Comparison of ENCODE assay signal across 18 cellular contexts in the genomic region with DNA sequence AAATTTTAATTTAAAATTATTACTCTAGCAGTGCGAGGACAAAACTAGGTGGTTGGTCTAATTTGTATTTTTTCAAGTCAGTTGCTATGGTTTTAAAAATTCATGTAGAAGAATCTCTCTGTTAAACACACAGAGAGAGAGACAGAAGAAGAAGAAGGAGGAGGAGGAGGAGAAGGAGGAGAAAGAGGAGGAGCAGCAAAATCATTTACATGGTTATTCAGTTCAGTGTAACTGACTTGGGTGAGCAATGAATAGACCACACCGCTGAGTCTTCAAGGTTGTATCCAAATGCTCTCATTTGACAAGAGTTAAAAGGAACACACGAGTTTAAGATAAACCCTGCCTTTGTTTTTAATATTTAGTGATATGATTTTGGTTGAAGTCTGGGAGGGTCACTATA.
A peak's percentile ranks its signal among the peaks of the same experiment; 100 is the strongest.
DNase-seq lines count a peak whose midpoint lies in the region; ATAC-seq and TF ChIP-seq lines count a peak whose summit lies in the region.
"Had no signal": no experiment of that assay in that cellular context is flagged by ENCODE, and none has a peak within 500 bp of the region (broad histone marks: within the 10 kb centered on the region; RNA-seq: fewer than 3 reads in every experiment).

No MANE protein-coding gene starts in this region.

- DNase-seq in ACHN (peak; percentile 69), IMR-90 (no peak), epithelial cell of prostate (ENCODE audit: low read depth, low spot score) (no peak), type B pancreatic cell (ENCODE audit: extremely low spot score, unreplicated experiment) (no peak), erythroblast (lab: John Stamatoyannopoulos, UW) (no peak), SHP77 treated with DMSO at 0.1 percent for 48 hours (lab: John Stamatoyannopoulos, UW) (no peak)
- DNase-seq: AML-193, H7, HFFc6, MM.1S, NCI-H1092, NCI-H1436 treated with DMSO at 0.1 percent for 48 hours, NCI-H2029, NCI-H526, PC-9 had no signal

- no peak overlapping the region for H4K8ac ChIP-seq in IMR-90 (ENCODE audit: low read depth in 2 of 2, low read length in 2 of 2)

- H3K36me3 Mint-ChIP-seq in type B pancreatic cell: peaks cover 7% of the 10 kb centered on the region
- H3K36me3 Mint-ChIP-seq: CD14-positive monocyte had no signal

- TF ChIP-seq CTCF in IMR-90 (conservative IDR thresholded peaks at IDR 0.05; ENCODE audit: low read depth, low read length) (no peak), type B pancreatic cell (conservative IDR thresholded peaks at IDR 0.05) (peak; percentile 3)

- no peak overlapping the region for H3K4me3 Mint-ChIP-seq in type B pancreatic cell
- H3K4me3 Mint-ChIP-seq: CD14-positive monocyte, HFFc6 had no signal

- no peak overlapping the region for H3K27ac Mint-ChIP-seq in type B pancreatic cell
- H3K27ac Mint-ChIP-seq: CD14-positive monocyte, HFFc6 had no signal

- peaks cover 10% of the 10 kb centered on the region for H3K9me3 Mint-ChIP-seq in type B pancreatic cell

- in situ Hi-C loops in ACHN (cut with HindIII; ENCODE audit: low pct_ligation_motif_present, low pct_unique_long_range_greater_than_20kb, low sequenced_read_pairs): no loop called here
- in situ Hi-C loops in IMR-90 (cut with MboI; ENCODE audit: low sequenced_read_pairs): no loop called here

- no peak overlapping the region for H3K9ac ChIP-seq in IMR-90 (ENCODE audit: low read depth, low read length)

- H3K4me1 Mint-ChIP-seq in type B pancreatic cell (ENCODE audit: unreplicated experiment): peaks cover 17% of the 10 kb centered on the region
- H3K4me1 Mint-ChIP-seq: CD14-positive monocyte had no signal

- no peak overlapping the region for H3K23ac ChIP-seq in IMR-90 (ENCODE audit: low read depth, low read length)

- no CpG with 5 or more reads among the region's 3 CpGs for WGBS in IMR-90 (ENCODE audit: extremely low coverage in 2 of 2, insufficient read length in 1 of 2), 2 experiments

- no peaks in the 10 kb centered on the region for H3K27me3 ChIP-seq in IMR-90 (ENCODE audit: control insufficient read depth, insufficient read depth, low read length)
- H3K27me3 ChIP-seq: SJSA1 had no signal

- H2BK120ac ChIP-seq in IMR-90 (ENCODE audit: low read depth, low read length): peak overlapping the region; percentile 45; the same call in 1 of the 2 replicates

- no peak overlapping the region for H2AK9ac ChIP-seq in IMR-90 (replicated peaks; ENCODE audit: low read depth, low read length, poor library complexity)

- peaks cover 15 to 31% of the 10 kb centered on the region in 2 experiments for H3K79me1 ChIP-seq in IMR-90 (ENCODE audit: low read depth in 1 of 2, low read length in 2 of 2)

- no peaks in the 10 kb centered on the region for H3K9me1 ChIP-seq in IMR-90 (ENCODE audit: insufficient read depth, low read length)

- H3K56ac ChIP-seq in IMR-90 (ENCODE audit: extremely low read depth, insufficient read depth, low read length): no peak overlapping the region

- no peaks in the 10 kb centered on the region for H4K20me1 ChIP-seq in IMR-90 (ENCODE audit: insufficient read depth, low read length)

- peak overlapping the region; percentile 24; the same call in 1 of the 2 replicates for H4K5ac ChIP-seq in IMR-90 (ENCODE audit: low read depth, low read length)

- H3K4me3 ChIP-seq in IMR-90 (ENCODE audit: insufficient read depth, low read depth, low read length): no peak overlapping the region
- H3K4me3 ChIP-seq: PC-9, SJSA1 had no signal

- H2BK20ac ChIP-seq in IMR-90 (ENCODE audit: low read depth, low read length): peak overlapping the region; percentile 49; the same call in 1 of the 2 replicates

- POLR2A ChIA-PET in IMR-90 (lab: Charles Lee; ENCODE audit: unreplicated experiment): no interaction called here

- peaks cover 3% of the 10 kb centered on the region; the same call in 1 of the 2 replicates for H3K4me1 ChIP-seq in IMR-90 (ENCODE audit: control insufficient read depth, insufficient read depth, low read length)
- H3K4me1 ChIP-seq: SJSA1 had no signal

- intact Hi-C loops in IMR-90 (cut with micrococcal nuclease): no loop called here

- BruUV-seq in IMR-90 (replicated peaks; lab: Mats Ljungman, UMichigan): no TSS peak

- TF ChIP-seq RAD21 in IMR-90 (IDR thresholded peaks at IDR 0.05; ENCODE audit: low read length): no peak

- H3K18ac ChIP-seq in IMR-90 (ENCODE audit: low read depth, low read length): peak overlapping the region; percentile 62; the same call in 1 of the 2 replicates

- peak overlapping the region; percentile 39; the same call in 1 of the 2 replicates for H3K4ac ChIP-seq in IMR-90 (ENCODE audit: low read depth, low read length)

- H4K91ac ChIP-seq in IMR-90 (ENCODE audit: insufficient read depth, low read depth, low read length): peak overlapping the region; percentile 30; the same call in 1 of the 2 replicates

- H3K9me3 ChIP-seq in IMR-90 (ENCODE audit: control insufficient read depth, insufficient read depth, low read length): no peaks in the 10 kb centered on the region
- H3K9me3 ChIP-seq: SJSA1 had no signal

- TF ChIP-seq POLR2A in IMR-90 (IDR thresholded peaks at IDR 0.05; ENCODE audit: low read depth, low read length): no peak
- TF ChIP-seq POLR2A in erythroblast (IDR thresholded peaks at IDR 0.05; ENCODE audit: low read length): no peak

- H3K4me2 ChIP-seq in IMR-90 (ENCODE audit: low read depth, low read length): peak overlapping the region; percentile 34; the same call in 1 of the 2 replicates
- H3K4me2 ChIP-seq: PC-9 had no signal

- no peak for ATAC-seq in IMR-90 (ENCODE audit: low read depth)
- no peak for ATAC-seq in GM19395 (IDR thresholded peaks at IDR 0.05; ENCODE audit: unreplicated experiment)

- CTCF ChIA-PET in IMR-90 (lab: Yijun Ruan, JAX): no interaction called here

- peak overlapping the region; percentile 49; the same call in 1 of the 2 replicates for H2AK5ac ChIP-seq in IMR-90 (ENCODE audit: low read depth, low read length)

- H2BK5ac ChIP-seq in IMR-90 (ENCODE audit: low read depth, low read length, poor library complexity, severe bottlenecking): peak overlapping the region; percentile 63

- no peak overlapping the region for H2AFZ ChIP-seq in IMR-90 (replicated peaks; ENCODE audit: low read length, poor library complexity)
- H2AFZ ChIP-seq: PC-9 had no signal

- no peak overlapping the region for H3K27ac ChIP-seq in IMR-90 (ENCODE audit: insufficient read depth, low read length)
- peak overlapping the region; percentile 62 for H3K27ac ChIP-seq in epithelial cell of prostate
- H3K27ac ChIP-seq: PC-9, SJSA1 had no signal

- H3K27me3 Mint-ChIP-seq in type B pancreatic cell: peaks cover 36% of the 10 kb centered on the region

- no peaks in the 10 kb centered on the region for H3K36me3 ChIP-seq in IMR-90 (ENCODE audit: control insufficient read depth, insufficient read depth, low read length)
- H3K36me3 ChIP-seq: SJSA1 had no signal

- dilution Hi-C loops in IMR-90 (cut with HindIII; ENCODE audit: low sequenced_read_pairs, unreplicated experiment): no loop called here

- no peak overlapping the region; the same call in 1 of the 2 replicates for H3K14ac ChIP-seq in IMR-90 (replicated peaks; ENCODE audit: low read depth, low read length)

- peak overlapping the region; percentile 47; the same call in 1 of the 3 replicates for H2BK15ac ChIP-seq in IMR-90 (ENCODE audit: low read depth, low read length)

TF ChIP-seq in IMR-90, 13 proteins besides CTCF, POLR2A, EP300 and RAD21:
- TF ChIP-seq CEBPB (IDR thresholded peaks at IDR 0.05; ENCODE audit: low read depth, low read length): no peak
- TF ChIP-seq MAZ (IDR thresholded peaks at IDR 0.05; ENCODE audit: borderline replicate concordance, low read depth, low read length): no peak
- TF ChIP-seq BHLHE40 (IDR thresholded peaks at IDR 0.05; ENCODE audit: low read depth, low read length): no peak
- TF ChIP-seq CHD1 (IDR thresholded peaks at IDR 0.05; ENCODE audit: low read depth, low read length): no peak
- no peak for TF ChIP-seq MAFK (IDR thresholded peaks at IDR 0.05; ENCODE audit: low read depth, low read length)
- TF ChIP-seq RCOR1 (IDR thresholded peaks at IDR 0.05; ENCODE audit: insufficient replicate concordance, low read length): no peak
- TF ChIP-seq FOS (IDR thresholded peaks at IDR 0.05; ENCODE audit: low read depth, low read length): no peak
- TF ChIP-seq, protein P1, sequence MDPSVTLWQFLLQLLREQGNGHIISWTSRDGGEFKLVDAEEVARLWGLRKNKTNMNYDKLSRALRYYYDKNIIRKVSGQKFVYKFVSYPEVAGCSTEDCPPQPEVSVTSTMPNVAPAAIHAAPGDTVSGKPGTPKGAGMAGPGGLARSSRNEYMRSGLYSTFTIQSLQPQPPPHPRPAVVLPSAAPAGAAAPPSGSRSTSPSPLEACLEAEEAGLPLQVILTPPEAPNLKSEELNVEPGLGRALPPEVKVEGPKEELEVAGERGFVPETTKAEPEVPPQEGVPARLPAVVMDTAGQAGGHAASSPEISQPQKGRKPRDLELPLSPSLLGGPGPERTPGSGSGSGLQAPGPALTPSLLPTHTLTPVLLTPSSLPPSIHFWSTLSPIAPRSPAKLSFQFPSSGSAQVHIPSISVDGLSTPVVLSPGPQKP (IDR thresholded peaks at IDR 0.05; ENCODE audit: borderline replicate concordance, low read depth, low read length): no peak
- no peak for TF ChIP-seq RFX5 (IDR thresholded peaks at IDR 0.05; ENCODE audit: low read depth, low read length)
- TF ChIP-seq NFE2L2 (IDR thresholded peaks at IDR 0.05; ENCODE audit: low read depth, low read length): no peak
- TF ChIP-seq SMC3 (IDR thresholded peaks at IDR 0.05; ENCODE audit: low read depth, low read length): no peak
- no peak for TF ChIP-seq MXI1 (IDR thresholded peaks at IDR 0.05; ENCODE audit: borderline replicate concordance, low read depth, low read length)
- TF ChIP-seq, protein P2, sequence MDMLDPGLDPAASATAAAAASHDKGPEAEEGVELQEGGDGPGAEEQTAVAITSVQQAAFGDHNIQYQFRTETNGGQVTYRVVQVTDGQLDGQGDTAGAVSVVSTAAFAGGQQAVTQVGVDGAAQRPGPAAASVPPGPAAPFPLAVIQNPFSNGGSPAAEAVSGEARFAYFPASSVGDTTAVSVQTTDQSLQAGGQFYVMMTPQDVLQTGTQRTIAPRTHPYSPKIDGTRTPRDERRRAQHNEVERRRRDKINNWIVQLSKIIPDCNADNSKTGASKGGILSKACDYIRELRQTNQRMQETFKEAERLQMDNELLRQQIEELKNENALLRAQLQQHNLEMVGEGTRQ (IDR thresholded peaks at IDR 0.05; ENCODE audit: low read depth, low read length): no peak
